ENCODE assay signal across 18 cellular contexts in genomic region chr6:15368186-15368585, GRCh38.
DNase-seq lines count a peak whose midpoint lies in the region; ATAC-seq, FAIRE-seq and TF ChIP-seq lines count a peak whose summit lies in the region.
"Had no signal": no experiment of that assay in that cellular context is flagged by ENCODE, and none has a peak within 500 bp of the region (broad histone marks: within the 10 kb centered on the region; RNA-seq: fewer than 3 reads in every experiment).

No MANE protein-coding gene starts in this region.

- no TSS peak for BruUV-seq in HepG2 (replicated peaks; lab: Mats Ljungman, UMichigan)

- no peaks in the 10 kb centered on the region for H3K36me3 ChIP-seq in HepG2 (replicated peaks in 1 of 2; ENCODE audit: control insufficient read depth in 1 of 2, insufficient read depth in 2 of 2, low read length in 2 of 2)
- H3K36me3 ChIP-seq: esophagus squamous epithelium, transverse colon had no signal

- CTCF ChIA-PET in HepG2 (lab: Yijun Ruan, JAX; ENCODE audit: low intra/inter-chr PET ratio, low total read pairs): no interaction called here

- H3K27me3 ChIP-seq in HL-60 (ENCODE audit: insufficient read depth, poor library complexity, severe bottlenecking) (no peaks in the 10 kb centered on the region), HepG2 (ENCODE audit: control insufficient read depth in 1 of 2, insufficient read depth in 2 of 2, low read length in 2 of 2) (no peaks in the 10 kb centered on the region)
- H3K27me3 ChIP-seq: esophagus squamous epithelium, transverse colon had no signal

- no peak for TF ChIP-seq RAD21 in HepG2 (CRISPR knock-in tag; IDR thresholded peaks at IDR 0.05)

- POLR2A ChIA-PET in HepG2 (lab: Yijun Ruan, JAX): no interaction called here

- peak overlapping the region; percentile 30 for H3K27ac ChIP-seq in HL-60 (replicated peaks)
- H3K27ac ChIP-seq in HepG2 (ENCODE audit: extremely low read length, insufficient read depth, low read length): no peak overlapping the region
- H3K27ac ChIP-seq: esophagus squamous epithelium, transverse colon had no signal

- intact Hi-C loops in HepG2 (cut with micrococcal nuclease; ENCODE audit: unreplicated experiment): no loop called here

- TF ChIP-seq POLR2A in HepG2 (IDR thresholded peaks at IDR 0.05; ENCODE audit: insufficient read depth in 1 of 2, low read depth in 2 of 2, low read length in 2 of 2): no peak

- no peaks in the 10 kb centered on the region for H3K9me3 ChIP-seq in HepG2 (ENCODE audit: low read length)
- H3K9me3 ChIP-seq: esophagus squamous epithelium, transverse colon had no signal

- H2AFZ ChIP-seq in HepG2 (ENCODE audit: low read length): no peak overlapping the region

- FAIRE-seq in HepG2 (lab: Jason Lieb, UNC): no peak

- no peak overlapping the region for H3K9ac ChIP-seq in HepG2 (ENCODE audit: insufficient read depth, low read depth, low read length)

- DNase-seq in CD1c-positive myeloid dendritic cell (ENCODE audit: extremely low spot score) (peak; percentile 77), HL-60 (ENCODE audit: low read depth in 1 of 2, low spot score in 1 of 2) (peak; percentile 44 to 51), SKM-1 treated with dmso at 0.1 percent for 144 hours (lab: John Stamatoyannopoulos, UW; ENCODE audit: unreplicated experiment) (peak; percentile 63), HepG2 (ENCODE audit: low spot score) (no peak), GDM1 (lab: John Stamatoyannopoulos, UW) (no peak)
- DNase-seq: DMS153, esophagus squamous epithelium, GOT3, mesenchymal stem cell, NCI-H1694, retina, T-helper 17 cell, transverse colon had no signal

- TF ChIP-seq CTCF in HL-60 (IDR thresholded peaks at IDR 0.05; ENCODE audit: insufficient read depth, low read length): no peak
- TF ChIP-seq CTCF in HepG2 (CRISPR knock-in tag; IDR thresholded peaks at IDR 0.05): no peak

- H3K4me3 ChIP-seq in HL-60 (replicated peaks; ENCODE audit: insufficient read depth, low read length) (no peak overlapping the region), HepG2 (replicated peaks in 1 of 3; ENCODE audit: insufficient read depth in 1 of 3, low read depth in 2 of 3, low read length in 3 of 3) (no peak overlapping the region)
- H3K4me3 ChIP-seq: esophagus squamous epithelium, transverse colon had no signal

- peaks cover 12% of the 10 kb centered on the region for H3K4me1 ChIP-seq in HepG2 (ENCODE audit: insufficient read depth, low read length)

- no peak overlapping the region for H3K4me2 ChIP-seq in HepG2 (ENCODE audit: low read depth, low read length)

- peaks cover 7% of the 10 kb centered on the region; the same call in 1 of the 2 replicates for H4K20me1 ChIP-seq in HepG2 (ENCODE audit: insufficient read depth, low read length)

- ATAC-seq in HepG2: no peak
- no peak for ATAC-seq in GM18520 (IDR thresholded peaks at IDR 0.05; ENCODE audit: unreplicated experiment)
- no peak for ATAC-seq in GM19463 (IDR thresholded peaks at IDR 0.05; ENCODE audit: unreplicated experiment)
- ATAC-seq: activated naive CD4-positive, alpha-beta T cell treated with anti-CD3 and anti-CD28 coated beads, Interleukin-2, amount 50 U/mL, for 72 hours; Right ventricle myocardium inferior; stimulated activated memory B cell treated with anti-CD40 and anti-IgM and Interleukin-4, amounts not matched to agents 10 μg/mL and 1 μg/mL and 100 μg/mL, for 72 hours; T-helper 17 cell had no signal

- TF ChIP-seq EP300 in HepG2 (IDR thresholded peaks at IDR 0.05; ENCODE audit: low read depth in 2 of 2, low read length in 2 of 2): no peak
- TF ChIP-seq EP300 in HepG2 (CRISPR knock-in tag; IDR thresholded peaks at IDR 0.05; ENCODE audit: borderline replicate concordance): no peak

- in situ Hi-C loops in HepG2 (cut with HindIII; ENCODE audit: extremely low pct_ligation_motif_present, low pct_unique_long_range_greater_than_20kb): no loop called here

- peaks cover 48% of the 10 kb centered on the region for H3K79me2 ChIP-seq in HepG2 (ENCODE audit: insufficient read depth, low read length)

TF ChIP-seq in HepG2, 621 proteins besides CTCF, POLR2A, EP300 and RAD21:
- peak; percentile 61; the same call in 1 of the 2 replicates for TF ChIP-seq ATF7 (IDR thresholded peaks at IDR 0.05)
- TF ChIP-seq ATF7 (CRISPR knock-in tag; IDR thresholded peaks at IDR 0.05): no peak
- peak; percentile 59 for TF ChIP-seq CEBPB (IDR thresholded peaks at IDR 0.05; ENCODE audit: borderline replicate concordance, low read depth, low read length)
- no peak for TF ChIP-seq NFIB (CRISPR knock-in tag; IDR thresholded peaks at IDR 0.05; ENCODE audit: borderline replicate concordance)
TF ChIP-seq in HepG2: peak in this region for 2.

Comparison
In these comparisons a context has a peak if more than half of its experiments do, and no peak if none do; other contexts are left out.
1. DNase-seq: peak in CD1c-positive myeloid dendritic cell (single experiment), HL-60 (2 of 2) and SKM-1 treated with dmso at 0.1 percent for 144 hours (single experiment); none in HepG2 (single experiment) and GDM1 (single experiment).